In the genomic region with DNA sequence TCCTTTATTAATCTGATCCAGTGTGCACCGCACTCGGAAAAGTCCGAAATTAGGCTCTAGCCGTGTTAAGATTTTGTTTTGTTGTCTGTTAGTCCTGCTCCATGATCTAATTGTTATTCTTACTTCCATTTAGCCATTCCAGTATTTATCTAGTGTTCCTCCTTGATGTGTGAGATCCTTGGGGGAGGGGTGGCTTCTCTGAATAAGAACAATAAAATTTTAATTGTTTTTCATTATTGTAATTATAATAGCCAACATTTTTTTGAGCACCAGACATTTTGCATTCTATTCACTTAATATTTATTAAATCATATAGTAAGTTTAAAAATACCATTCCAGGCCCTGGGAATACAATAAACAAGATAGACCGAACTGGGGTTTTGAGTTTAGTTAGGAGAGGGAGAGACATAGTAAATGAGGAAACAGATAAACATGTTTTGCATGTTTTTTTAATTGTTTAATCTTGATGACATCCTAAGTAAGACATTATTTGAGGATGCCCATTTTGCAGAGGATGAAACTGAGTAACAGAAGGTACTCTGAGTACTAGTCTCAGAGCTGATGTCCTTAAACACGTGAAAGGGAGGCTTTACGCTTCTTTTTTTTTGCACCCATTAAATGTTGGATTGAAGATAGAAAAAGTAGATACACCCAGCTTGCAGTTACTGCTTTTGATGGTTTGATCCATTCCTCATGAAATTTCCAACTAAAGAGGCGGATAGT, we compare ENCODE assay signal across 7 cellular contexts. TPM values are rescaled to one million over a fixed set of nuclear protein-coding genes. Genes with fewer than 3 reads are reported as not detected.
DNase-seq lines count a peak whose midpoint lies in the region; ATAC-seq and TF ChIP-seq lines count a peak whose summit lies in the region.

No MANE protein-coding gene starts in this region.

- no peak for TF ChIP-seq CTCF in HCT116 (IDR thresholded peaks at IDR 0.05 in 2 of 3, conservative IDR thresholded peaks at IDR 0.05 in 1 of 3; ENCODE audit: borderline replicate concordance in 1 of 3, insufficient read depth in 1 of 3, low read depth in 2 of 3, low read length in 2 of 3)
- no peak for TF ChIP-seq CTCF in foreskin fibroblast (IDR thresholded peaks at IDR 0.05; ENCODE audit: low read depth, low read length)

- no peaks in the 10 kb centered on the region for H4K20me1 ChIP-seq in HCT116 (ENCODE audit: insufficient read depth)

- TF ChIP-seq RAD21 in HCT116 (IDR thresholded peaks at IDR 0.05; ENCODE audit: low read depth): no peak

- H3K79me2 ChIP-seq in HCT116 (ENCODE audit: insufficient read depth, low read length): peaks cover 12% of the 10 kb centered on the region

- H3K9me3 ChIP-seq in HCT116 (ENCODE audit: control insufficient read depth in 1 of 2, insufficient read depth in 1 of 2, low read depth in 1 of 2, low read length in 2 of 2) (no peaks in the 10 kb centered on the region), SJSA1 (replicated peaks) (no peaks in the 10 kb centered on the region), skeletal muscle tissue (ENCODE audit: control insufficient read depth in 3 of 3, low read length in 3 of 3) (no peaks in the 10 kb centered on the region)

- H3K27ac ChIP-seq in HCT116 (ENCODE audit: low read depth, low read length) (peak overlapping the region; percentile 79; the same call in 1 of the 2 replicates), SJSA1 (no peak overlapping the region), skeletal muscle tissue (ENCODE audit: low read depth, low read length) (peak overlapping the region; percentile 91)

- POLR2A ChIA-PET in HCT116 (lab: Charles Lee): interaction anchor here (1.5 kb wide), 2 partner anchors 16 to 47 kb away, joined by 5 read pairs; a partner anchor contains a TSS

- H3K4me3 ChIP-seq in HCT116 (replicated peaks in 1 of 2; ENCODE audit: low read depth in 1 of 2, low read length in 2 of 2) (peak overlapping the region; percentile 53 to 82), SJSA1 (peak overlapping the region; percentile 94), foreskin fibroblast (ENCODE audit: low read depth in 1 of 2, low read length in 2 of 2) (peak overlapping the region; percentile 77 to 95), skeletal muscle tissue (ENCODE audit: low read length in 3 of 3) (peak overlapping the region; percentile 86 to 90 (median 88))

- DNase-seq in HCT116 (ENCODE audit: low read depth, low spot score) (no peak), SJSA1 (ENCODE audit: low read depth in 1 of 2, low spot score in 2 of 2) (no peak), foreskin fibroblast (peak in 1 of 2 donors; percentile 27), NCI-H524 treated with DMSO at 0.1 percent for 48 hours (lab: John Stamatoyannopoulos, UW) (no peak), NCI-H2196 (lab: John Stamatoyannopoulos, UW; ENCODE audit: unreplicated experiment) (no peak)
- DNase-seq in effector CD8-positive, alpha-beta T cell (lab: John Stamatoyannopoulos, UW): no peak

- no peaks in the 10 kb centered on the region for H3K27me3 ChIP-seq in HCT116 (ENCODE audit: insufficient read depth, low read length)
- H3K27me3 ChIP-seq in SJSA1 (replicated peaks): no peaks in the 10 kb centered on the region
- no peaks in the 10 kb centered on the region for H3K27me3 ChIP-seq in skeletal muscle tissue (ENCODE audit: control insufficient read depth in 3 of 3, insufficient read depth in 3 of 3, low read length in 3 of 3)

- RAD21 ChIA-PET in HCT116 (lab: Charles Lee; ENCODE audit: low non-redundant PET in 1 of 2, low total read pairs in 2 of 2, uncharacterized antibody in 2 of 2, unreplicated experiment in 2 of 2): no interaction called here

- TSS peak; percentile 57 for BruUV-seq in HCT116 (replicated peaks; lab: Mats Ljungman, UMichigan)

- intact Hi-C loops in HCT116 (cut with micrococcal nuclease): no loop called here

- H3K9ac ChIP-seq in HCT116 (ENCODE audit: low read length) (peak overlapping the region; percentile 77), skeletal muscle tissue (ENCODE audit: low read depth in 1 of 3, low read length in 3 of 3) (peak overlapping the region; percentile 73 to 94 (median 92))

- H2AFZ ChIP-seq in HCT116 (ENCODE audit: low read depth, low read length, poor library complexity, severe bottlenecking): no peak overlapping the region

- TF ChIP-seq POLR2A in HCT116 (IDR thresholded peaks at IDR 0.05; ENCODE audit: borderline replicate concordance, extremely low read depth, insufficient read depth, insufficient read length): no peak

- H3K36me3 ChIP-seq in HCT116 (ENCODE audit: control insufficient read depth in 1 of 2, insufficient read depth in 2 of 2, low read length in 2 of 2) (no peaks in the 10 kb centered on the region), SJSA1 (peaks cover 9% of the 10 kb centered on the region; the same call in 1 of the 2 replicates), skeletal muscle tissue (ENCODE audit: control insufficient read depth in 3 of 3, insufficient read depth in 3 of 3, low read length in 3 of 3) (no peaks in the 10 kb centered on the region)

- H3K9me2 ChIP-seq in HCT116 (ENCODE audit: insufficient read depth): no peaks in the 10 kb centered on the region

- peaks cover 9 to 17% of the 10 kb centered on the region in 2 experiments for H3K4me1 ChIP-seq in HCT116 (ENCODE audit: control insufficient read depth in 1 of 2, insufficient read depth in 2 of 2, low read length in 2 of 2)
- peaks cover 4% of the 10 kb centered on the region for H3K4me1 ChIP-seq in SJSA1 (replicated peaks)
- H3K4me1 ChIP-seq in skeletal muscle tissue (ENCODE audit: control insufficient read depth in 3 of 3, insufficient read depth in 3 of 3, low read length in 3 of 3): peaks cover 5 to 11% (median 10%) of the 10 kb centered on the region in 3 donors

- H3K4me2 ChIP-seq in HCT116 (ENCODE audit: low read length): peak overlapping the region; percentile 73

- CTCF ChIA-PET in HCT116 (lab: Charles Lee): interaction anchor here (1.2 kb wide), 1 partner anchor 31 kb away, joined by 3 read pairs; no protein-coding TSS in a partner anchor

- ATAC-seq in HCT116: no peak

TF ChIP-seq in HCT116, 20 proteins besides CTCF, POLR2A, EP300 and RAD21:
- TF ChIP-seq ZNF274 (IDR thresholded peaks at IDR 0.05; ENCODE audit: low read depth, low read length): no peak
- no peak for TF ChIP-seq SP1 (IDR thresholded peaks at IDR 0.05; ENCODE audit: low read depth)
- TF ChIP-seq SRF (IDR thresholded peaks at IDR 0.05; ENCODE audit: low read depth): no peak
- no peak for TF ChIP-seq ZFX (IDR thresholded peaks at IDR 0.05)
- TF ChIP-seq TCF7L2 (IDR thresholded peaks at IDR 0.05; ENCODE audit: borderline replicate concordance, extremely low read depth, insufficient read depth, insufficient read length): no peak
- TF ChIP-seq, protein P1, sequence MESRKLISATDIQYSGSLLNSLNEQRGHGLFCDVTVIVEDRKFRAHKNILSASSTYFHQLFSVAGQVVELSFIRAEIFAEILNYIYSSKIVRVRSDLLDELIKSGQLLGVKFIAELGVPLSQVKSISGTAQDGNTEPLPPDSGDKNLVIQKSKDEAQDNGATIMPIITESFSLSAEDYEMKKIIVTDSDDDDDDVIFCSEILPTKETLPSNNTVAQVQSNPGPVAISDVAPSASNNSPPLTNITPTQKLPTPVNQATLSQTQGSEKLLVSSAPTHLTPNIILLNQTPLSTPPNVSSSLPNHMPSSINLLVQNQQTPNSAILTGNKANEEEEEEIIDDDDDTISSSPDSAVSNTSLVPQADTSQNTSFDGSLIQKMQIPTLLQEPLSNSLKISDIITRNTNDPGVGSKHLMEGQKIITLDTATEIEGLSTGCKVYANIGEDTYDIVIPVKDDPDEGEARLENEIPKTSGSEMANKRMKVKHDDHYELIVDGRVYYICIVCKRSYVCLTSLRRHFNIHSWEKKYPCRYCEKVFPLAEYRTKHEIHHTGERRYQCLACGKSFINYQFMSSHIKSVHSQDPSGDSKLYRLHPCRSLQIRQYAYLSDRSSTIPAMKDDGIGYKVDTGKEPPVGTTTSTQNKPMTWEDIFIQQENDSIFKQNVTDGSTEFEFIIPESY (IDR thresholded peaks at IDR 0.05; ENCODE audit: extremely low read depth, insufficient replicate concordance, low read length): no peak
- TF ChIP-seq CEBPB (IDR thresholded peaks at IDR 0.05; ENCODE audit: low read depth): no peak
- no peak for TF ChIP-seq JUND (IDR thresholded peaks at IDR 0.05)
- TF ChIP-seq EZH2 (IDR thresholded peaks at IDR 0.05): no peak
- no peak for TF ChIP-seq ELF1 (IDR thresholded peaks at IDR 0.05; ENCODE audit: borderline replicate concordance, low read depth)
- no peak for TF ChIP-seq FOSL1 (IDR thresholded peaks at IDR 0.05; ENCODE audit: low read depth)
- no peak for TF ChIP-seq EGR1 (IDR thresholded peaks at IDR 0.05; ENCODE audit: low read depth)

RNA-seq across cellular contexts. Expression of a gene that starts 1.2 kb away (rescaled TPM):
- 8.0 TPM for total RNA-seq in HCT116 (2021; ENCODE audit: unreplicated experiment)
- 6.7 and 7.8 TPM in 2 replicates for polyA plus RNA-seq in HCT116 (2012)
- total RNA-seq in SJSA1 (2014; rRNA removed; shearing (Covaris generic)): 6.1 and 8.7 TPM in 2 replicates
- total RNA-seq in skeletal muscle tissue: 10.4 TPM

RNA-seq across cellular contexts. Expression of a gene that starts 47.5 kb away (rescaled TPM):
- total RNA-seq in HCT116 (2021; ENCODE audit: unreplicated experiment): 14.6 TPM
- 17.1 and 17.5 TPM in 2 replicates for polyA plus RNA-seq in HCT116 (2012)
- 41.8 and 44.4 TPM in 2 replicates for total RNA-seq in SJSA1 (2014; rRNA removed; shearing (Covaris generic))
- 36.5 TPM for total RNA-seq in skeletal muscle tissue
